In the genomic region with DNA sequence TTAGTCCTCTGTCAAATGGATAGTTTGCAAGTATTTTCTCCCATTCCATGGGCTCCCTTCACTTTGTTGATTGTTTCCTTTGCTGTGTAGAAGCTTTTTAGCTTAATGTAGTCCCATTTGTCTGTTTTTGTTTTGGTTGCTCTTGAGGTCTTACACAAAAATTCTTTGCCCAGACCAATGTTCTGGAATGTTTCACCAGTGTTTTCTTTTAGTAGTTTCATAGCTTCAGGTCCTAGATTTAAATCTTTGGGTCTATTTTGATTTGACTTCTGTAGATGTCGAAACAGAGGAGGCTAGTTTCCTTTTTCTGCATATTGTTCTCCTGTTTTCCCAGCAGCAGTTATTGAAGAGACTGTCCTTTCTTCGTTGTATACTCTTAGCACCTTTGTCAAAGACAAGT, we compare ENCODE assay signal across 21 cellular contexts.
"Had no signal": no experiment of that assay in that cellular context is flagged by ENCODE, and none has a peak within 500 bp of the region (broad histone marks: within the 10 kb centered on the region; RNA-seq: fewer than 3 reads in every experiment).

No MANE protein-coding gene starts in this region.

- H3K4me3 ChIP-seq: ascending aorta, gastrocnemius medialis, pancreas, psoas muscle, tibial artery had no signal

- H3K27ac ChIP-seq: ascending aorta, gastrocnemius medialis, pancreas, psoas muscle, WERI-Rb-1 had no signal

- DNase-seq: activated CD4-positive, alpha-beta T cell treated with anti-CD3 and anti-CD28 coated beads, Interleukin-2, amount 10 ng/mL, durations not matched to agents 7 days and 5 days; activated CD4-positive, CD25-positive, alpha-beta regulatory T cell treated with anti-CD3 and anti-CD28 coated beads, Interleukin-2, amount 50 U/mL, for 72 hours; activated CD8-positive, alpha-beta memory T cell treated with anti-CD3 and anti-CD28 coated beads, Interleukin-2, amount 10 ng/mL, durations not matched to agents 7 days and 5 days; activated CD8-positive, alpha-beta T cell treated with anti-CD3 and anti-CD28 coated beads for 36 hours; activated effector memory CD4-positive, alpha-beta T cell treated with anti-CD3 and anti-CD28 coated beads, Interleukin-2, amount 50 U/mL, for 16 hours; activated naive CD4-positive, alpha-beta T cell treated with anti-CD3 and anti-CD28 coated beads, Interleukin-2, amount 50 U/mL, for 16 hours; activated T-cell treated with anti-CD3 and anti-CD28 coated beads for 4 hours; dermis blood vessel endothelial cell; effector CD8-positive, alpha-beta T cell; gastrocnemius medialis; head of caudate nucleus; hypothalamus; left ventricle myocardium superior; pancreas; psoas muscle; right cardiac atrium; stimulated activated CD4-positive, alpha-beta T cell treated with anti-CD3 and anti-CD28 coated beads, Interleukin-12 subunit alpha, Interleukin-12 subunit beta, amount 100 ng/mL, for 4 hours; stimulated activated naive CD8-positive, alpha-beta T cell treated with anti-CD3 and anti-CD28 coated beads, Interleukin-15, amount 100 ng/mL, for 72 hours; tibial artery; WERI-Rb-1 had no signal

- H3K36me3 ChIP-seq: ascending aorta, gastrocnemius medialis, pancreas, tibial artery, WERI-Rb-1 had no signal

- H3K9me3 ChIP-seq: gastrocnemius medialis, pancreas, psoas muscle, tibial artery had no signal

- H3K27me3 ChIP-seq: ascending aorta, gastrocnemius medialis, pancreas, tibial artery had no signal
